15 cellular contexts compared by ENCODE assay signal in genomic region chr1:200899954-200900867, GRCh38. TPM values are rescaled to one million over a fixed set of nuclear protein-coding genes. Genes with fewer than 3 reads are reported as not detected.
DNase-seq lines count a peak whose midpoint lies in the region; ATAC-seq, FAIRE-seq and TF ChIP-seq lines count a peak whose summit lies in the region.
"Had no signal": no experiment of that assay in that cellular context is flagged by ENCODE, and none has a peak within 500 bp of the region (broad histone marks: within the 10 kb centered on the region; RNA-seq: fewer than 3 reads in every experiment).

No MANE protein-coding gene starts in this region.

- H2BK12ac ChIP-seq in neuronal stem cell (ENCODE audit: low read length), result no peak overlapping the region

- no peak for FAIRE-seq in A549 (lab: Jason Lieb, UNC)

- no peak overlapping the region for H2AFZ ChIP-seq in neuronal stem cell (ENCODE audit: low read length)

- TF ChIP-seq POLR2A in A549 (IDR thresholded peaks at IDR 0.05; ENCODE audit: low read length), result no peak
- TF ChIP-seq POLR2A in tibial nerve (IDR thresholded peaks at IDR 0.05), result no peak

- no peak overlapping the region for H3K14ac ChIP-seq in neuronal stem cell (ENCODE audit: low read length)

- BruUV-seq in Calu3 (replicated peaks; lab: Mats Ljungman, UMichigan), result no TSS peak

- no peak overlapping the region for H4K91ac ChIP-seq in neuronal stem cell (ENCODE audit: low read depth, low read length, poor library complexity)

- H3K27me3 ChIP-seq in WERI-Rb-1 (ENCODE audit: insufficient read depth, low read depth, severe bottlenecking) (no peaks in the 10 kb centered on the region), neuronal stem cell (ENCODE audit: control insufficient read depth in 3 of 3, insufficient read depth in 3 of 3, low read depth in 1 of 3, low read length in 3 of 3) (no peaks in the 10 kb centered on the region), tibial nerve (peaks cover 0 to 3% of the 10 kb centered on the region in 2 donors)
- H3K27me3 ChIP-seq: Peyer's patch had no signal

- no peak for TF ChIP-seq RAD21 in A549 (conservative IDR thresholded peaks at IDR 0.05 in 1 of 2, IDR thresholded peaks at IDR 0.05 in 1 of 2)

- H3K4me2 ChIP-seq in A549 (no peak overlapping the region), neuronal stem cell (ENCODE audit: insufficient read depth, low read length, poor library complexity, severe bottlenecking) (no peak overlapping the region)
- H3K4me2 ChIP-seq: SK-N-SH had no signal

- H3K18ac ChIP-seq in neuronal stem cell (ENCODE audit: low read length), result peak overlapping the region; percentile 41

- H3K4me1 Mint-ChIP-seq in Calu3 (ENCODE audit: low read depth, unreplicated experiment), result peaks cover 52% of the 10 kb centered on the region

- no peak for ATAC-seq in A549

- intact Hi-C loops in Calu3 (cut with micrococcal nuclease; ENCODE audit: unreplicated experiment), result no loop called here

- no peaks in the 10 kb centered on the region for H3K9me3 Mint-ChIP-seq in Calu3 (ENCODE audit: low read depth, unreplicated experiment)
- H3K9me3 Mint-ChIP-seq: H9 had no signal

- H2BK5ac ChIP-seq in neuronal stem cell (ENCODE audit: low read length), result no peak overlapping the region

- peak overlapping the region; percentile 72 for H3K27ac Mint-ChIP-seq in Calu3 (ENCODE audit: unreplicated experiment)

- POLR2A ChIA-PET in A549 (lab: Yijun Ruan, JAX), result interaction anchor here (0.5 kb wide), 1 partner anchor 951 kb away, joined by 3 read pairs; no protein-coding TSS in a partner anchor

- peak overlapping the region; percentile 100 for H3K27ac ChIP-seq in A549
- no peak overlapping the region for H3K27ac ChIP-seq in WERI-Rb-1
- no peak overlapping the region for H3K27ac ChIP-seq in neuronal stem cell (replicated peaks; ENCODE audit: low read length)
- no peak overlapping the region for H3K27ac ChIP-seq in tibial nerve

- DNase-seq in A549 (ENCODE audit: low read depth in 1 of 2, low spot score in 1 of 2), result no peak
- no peak for DNase-seq in Calu3
- peak; percentile 19 for DNase-seq in WERI-Rb-1
- no peak for DNase-seq in neuronal stem cell (ENCODE audit: low spot score)
- DNase-seq in effector CD4-positive, alpha-beta T cell, result no peak
- DNase-seq in tibial nerve (ENCODE audit: low spot score in 2 of 2), result no peak
- no peak for DNase-seq in foreskin fibroblast
- DNase-seq: COR-L47, EL, H9, NCI-H2081 treated with DMSO at 0.1 percent for 48 hours, NCI-H524 treated with DMSO at 0.1 percent for 48 hours, Peyer's patch, Right ventricle myocardium superior, SK-N-SH had no signal

- no peak overlapping the region for H2BK15ac ChIP-seq in neuronal stem cell (ENCODE audit: low read length)

- peak overlapping the region; percentile 21 for H3K4me3 Mint-ChIP-seq in Calu3 (ENCODE audit: low read depth, unreplicated experiment)
- H3K4me3 Mint-ChIP-seq: H9 had no signal

- H3K4me3 ChIP-seq in A549 (no peak overlapping the region), WERI-Rb-1 (ENCODE audit: low read depth, low read length) (no peak overlapping the region), neuronal stem cell (ENCODE audit: low read length in 2 of 2) (peak overlapping the region in 1 of 2 donors; percentile 24), tibial nerve (no peak overlapping the region), foreskin fibroblast (ENCODE audit: low read depth in 1 of 2, low read length in 2 of 2) (no peak overlapping the region)

- CTCF ChIA-PET in A549 (lab: Yijun Ruan, JAX), result interaction anchor here (0.8 to 2.4 kb wide), 5 partner anchors 9 to 143 kb away, joined by 3 to 8 read pairs (median 4); no protein-coding TSS in a partner anchor
- CTCF ChIA-PET in Calu3 (lab: Charles Lee), result interaction anchor here (0.7 kb wide), 1 partner anchor 186 kb away, joined by 3 read pairs; no protein-coding TSS in a partner anchor

- peak overlapping the region; percentile 59 for H3K23ac ChIP-seq in neuronal stem cell (ENCODE audit: low read depth, low read length, poor library complexity)

- 94% methylated on average over 14 of the region's 16 CpGs for WGBS in A549 (ENCODE audit: missing lambda C conversion rate)
- no CpG with 5 or more reads among the region's 16 CpGs for WGBS in neuronal stem cell (ENCODE audit: extremely low coverage in 2 of 2, insufficient read length in 2 of 2, insufficient replicate concordance in 1 of 2), 2 donors
- 92 to 93% methylated on average over 15 to 16 of the region's 16 CpGs for WGBS in tibial nerve, 2 donors

- peaks cover 17% of the 10 kb centered on the region for H3K36me3 ChIP-seq in WERI-Rb-1
- peaks cover 48 to 97% of the 10 kb centered on the region in 2 donors for H3K36me3 ChIP-seq in neuronal stem cell (replicated peaks in 1 of 2; ENCODE audit: control insufficient read depth in 2 of 2, insufficient read depth in 2 of 2, low read length in 2 of 2)
- H3K36me3 ChIP-seq in tibial nerve, result no peaks in the 10 kb centered on the region

- H3K36me3 Mint-ChIP-seq in Calu3 (ENCODE audit: insufficient read depth, unreplicated experiment), result peaks cover 100% of the 10 kb centered on the region

- H3K4ac ChIP-seq in neuronal stem cell (ENCODE audit: low read length), result no peak overlapping the region

- no peak overlapping the region for H2BK120ac ChIP-seq in neuronal stem cell (ENCODE audit: low read depth, low read length)

- H3K9me3 ChIP-seq in A549 (no peaks in the 10 kb centered on the region), WERI-Rb-1 (ENCODE audit: severe bottlenecking) (no peaks in the 10 kb centered on the region), neuronal stem cell (replicated peaks in 1 of 2; ENCODE audit: control insufficient read depth in 2 of 2, insufficient read depth in 1 of 2, low read depth in 1 of 2, low read length in 2 of 2) (no peaks in the 10 kb centered on the region), tibial nerve (no peaks in the 10 kb centered on the region)
- H3K9me3 ChIP-seq: Peyer's patch, SK-N-SH had no signal

- no peaks in the 10 kb centered on the region for H3K27me3 Mint-ChIP-seq in Calu3 (ENCODE audit: unreplicated experiment)

- peaks cover 12% of the 10 kb centered on the region for H3K79me1 ChIP-seq in neuronal stem cell (ENCODE audit: low read depth, low read length)

- H3K9ac ChIP-seq in neuronal stem cell (ENCODE audit: low read depth, low read length, poor library complexity), result no peak overlapping the region
- H3K9ac ChIP-seq: SK-N-SH had no signal

- peaks cover 95% of the 10 kb centered on the region for H3K4me1 ChIP-seq in A549
- H3K4me1 ChIP-seq in neuronal stem cell (ENCODE audit: control insufficient read depth in 2 of 2, insufficient read depth in 1 of 2, low read depth in 1 of 2, low read length in 2 of 2), result peaks cover 2 to 18% of the 10 kb centered on the region in 2 donors
- no peaks in the 10 kb centered on the region for H3K4me1 ChIP-seq in tibial nerve

- no peak overlapping the region for H4K8ac ChIP-seq in neuronal stem cell (ENCODE audit: low read depth, low read length)

- TF ChIP-seq EP300 in A549 (IDR thresholded peaks at IDR 0.05), result no peak
- TF ChIP-seq EP300 in tibial nerve (IDR thresholded peaks at IDR 0.05), result no peak

- H2AK5ac ChIP-seq in neuronal stem cell (ENCODE audit: low read depth, low read length), result no peak overlapping the region

- no peak for TF ChIP-seq CTCF in A549 (IDR thresholded peaks at IDR 0.05)
- no peak for TF ChIP-seq CTCF in Calu3 (IDR thresholded peaks at IDR 0.05; ENCODE audit: unreplicated experiment)
- no peak for TF ChIP-seq CTCF in WERI-Rb-1 (IDR thresholded peaks at IDR 0.05; ENCODE audit: low read depth, low read length)
- TF ChIP-seq CTCF in tibial nerve (IDR thresholded peaks at IDR 0.05), result no peak
- TF ChIP-seq CTCF in foreskin fibroblast (IDR thresholded peaks at IDR 0.05; ENCODE audit: low read depth, low read length), result no peak

TF ChIP-seq in A549, 52 proteins besides CTCF, POLR2A, EP300 and RAD21:
- TF ChIP-seq MAX (IDR thresholded peaks at IDR 0.05) (no peak), GATA3 (IDR thresholded peaks at IDR 0.05; ENCODE audit: borderline replicate concordance) (no peak)
TF ChIP-seq in A549: peak in this region for 0.

RNA-seq across cellular contexts. Expression of gene INAVA, which starts 5.5 kb away (rescaled TPM):
- polyA plus RNA-seq in A549 (2011; rRNA removed) (40.0 and 51.3 TPM in 2 replicates), A549 (2017; fragmentation: RNase III; extraction: RNeasy Plus Mini Kit Qiagen cat#74134 plus additional on column Dnase treatment) (38.6 to 50.2 TPM (median 43.7 TPM) in 3 replicates)
- 48.7 and 59.6 TPM in 2 replicates for polyA plus RNA-seq in A549 (2012; cell fraction: cytosol; rRNA removed)
- polyA plus RNA-seq in A549 (2012; cell fraction: nucleus; rRNA removed), result 135 and 152 TPM in 2 replicates
- polyA minus RNA-seq in A549 (2011; rRNA and poly(A)+ RNA removed), result 49.6 and 58.9 TPM in 2 replicates
- total RNA-seq in Calu3 (2022) (167 and 175 TPM in 2 replicates), tibial nerve (not detected)
- polyA plus RNA-seq in neuronal stem cell (2013, experiment 1 of 2), result 30.9 TPM
- polyA plus RNA-seq in neuronal stem cell (2013, experiment 2 of 2), result 29.8 TPM
- total RNA-seq: Right ventricle myocardium superior had no signal

RNA-seq across cellular contexts. Expression of gene GPR25, which starts 27.4 kb away (rescaled TPM):
- not detected in 2 replicates for polyA plus RNA-seq in A549 (2011; rRNA removed)
- 0.06 TPM in 1 of 2 replicates, not detected in the other for polyA plus RNA-seq in A549 (2012; cell fraction: cytosol; rRNA removed)
- 0.12 and 0.28 TPM in 2 replicates for polyA plus RNA-seq in A549 (2012; cell fraction: nucleus; rRNA removed)
- not detected in 3 replicates for polyA plus RNA-seq in A549 (2017; fragmentation: RNase III; extraction: RNeasy Plus Mini Kit Qiagen cat#74134 plus additional on column Dnase treatment)
- polyA minus RNA-seq in A549 (2011; rRNA and poly(A)+ RNA removed), result not detected in 2 replicates
- not detected in 2 replicates for total RNA-seq in Calu3 (2022)
- not detected for polyA plus RNA-seq in neuronal stem cell (2013, experiment 1 of 2)
- not detected for polyA plus RNA-seq in neuronal stem cell (2013, experiment 2 of 2)
- not detected for total RNA-seq in tibial nerve
- total RNA-seq: H9, Peyer's patch, Right ventricle myocardium superior had no signal
- polyA plus RNA-seq: SK-N-SH had no signal

Comparison
In these comparisons a context has a peak if more than half of its experiments do, and no peak if none do; other contexts are left out.
1. H3K27ac ChIP-seq: peak in A549 (2 of 2); none in WERI-Rb-1 (single experiment), neuronal stem cell (single experiment) and tibial nerve (0 of 4).
2. RNA of gene INAVA, which starts 5.5 kb away (total RNA-seq): 167 to 175 TPM in Calu3; not detected in tibial nerve; every median in the first group is over 100 times any median in the second.